In genomic region chr13:33276581-33276980, GRCh38 we compare ENCODE assay signal across 15 cellular contexts. TPM values are rescaled to one million over a fixed set of nuclear protein-coding genes. Genes with fewer than 3 reads are reported as not detected.
DNase-seq lines count a peak whose midpoint lies in the region; FAIRE-seq and TF ChIP-seq lines count a peak whose summit lies in the region.
"Had no signal": no experiment of that assay in that cellular context is flagged by ENCODE, and none has a peak within 500 bp of the region (broad histone marks: within the 10 kb centered on the region; RNA-seq: fewer than 3 reads in every experiment).

No MANE protein-coding gene starts in this region.

- H3K4me3 ChIP-seq in adipocyte (ENCODE audit: low read length) (peak overlapping the region; percentile 37), endothelial cell of umbilical vein (replicated peaks in 1 of 3; ENCODE audit: insufficient read depth in 1 of 3, low read depth in 1 of 3, low read length in 3 of 3) (no peak overlapping the region), mesenchymal stem cell (ENCODE audit: insufficient read depth in 1 of 2, low read depth in 1 of 2, low read length in 2 of 2) (no peak overlapping the region), subcutaneous abdominal adipose tissue (ENCODE audit: low read depth in 1 of 5, low read length in 5 of 5) (no peak overlapping the region)
- H3K4me3 ChIP-seq: BLaER1 had no signal

- no peak for TF ChIP-seq CTCF in endothelial cell of umbilical vein (IDR thresholded peaks at IDR 0.05; ENCODE audit: extremely low read depth in 1 of 2, insufficient read depth in 1 of 2, low read depth in 1 of 2, low read length in 2 of 2)

- no peak overlapping the region for H2AK5ac ChIP-seq in mesenchymal stem cell (ENCODE audit: low read length, severe bottlenecking)

- CTCF ChIA-PET in endothelial cell of umbilical vein (lab: Charles Lee), result interaction anchor here (1.0 to 1.5 kb wide), 3 partner anchors 8 to 17 kb away, joined by 3 to 4 read pairs (median 4); no protein-coding TSS in a partner anchor

- H3K9ac ChIP-seq in adipocyte (ENCODE audit: low read length) (no peak overlapping the region), endothelial cell of umbilical vein (replicated peaks; ENCODE audit: extremely low read depth, insufficient read depth, low read length) (no peak overlapping the region), mesenchymal stem cell (ENCODE audit: low read length) (no peak overlapping the region), subcutaneous abdominal adipose tissue (ENCODE audit: low read length in 5 of 5) (no peak overlapping the region)
- H3K9ac ChIP-seq: BLaER1 had no signal

- H2AFZ ChIP-seq in endothelial cell of umbilical vein (ENCODE audit: low read depth, low read length), result no peak overlapping the region
- no peak overlapping the region for H2AFZ ChIP-seq in mesenchymal stem cell (ENCODE audit: low read depth, low read length)

- H4K91ac ChIP-seq in mesenchymal stem cell (ENCODE audit: low read length), result no peak overlapping the region

- peaks cover 3% of the 10 kb centered on the region for H3K79me1 ChIP-seq in mesenchymal stem cell (replicated peaks; ENCODE audit: low read length, poor library complexity, severe bottlenecking)

- H3K14ac ChIP-seq in mesenchymal stem cell (ENCODE audit: low read length in 2 of 2), result no peak overlapping the region

- dilution Hi-C loops in endothelial cell of umbilical vein (cut with MboI; ENCODE audit: extremely low pct_ligation_motif_present, low sequenced_read_pairs), result no loop called here

- no peak overlapping the region for H2BK5ac ChIP-seq in mesenchymal stem cell (ENCODE audit: low read depth, low read length, poor library complexity, severe bottlenecking)

- no peak overlapping the region for H3K23ac ChIP-seq in mesenchymal stem cell (ENCODE audit: low read length in 2 of 2)

- H3K4ac ChIP-seq in mesenchymal stem cell (ENCODE audit: low read depth in 1 of 2, low read length in 2 of 2), result no peak overlapping the region

- no peak for TF ChIP-seq POLR2A in endothelial cell of umbilical vein (IDR thresholded peaks at IDR 0.05; ENCODE audit: low read depth, low read length)

- H3K9me3 ChIP-seq in adipocyte (ENCODE audit: control insufficient read depth, low read length) (no peaks in the 10 kb centered on the region), endothelial cell of umbilical vein (replicated peaks; ENCODE audit: control insufficient read depth, insufficient read depth, low read length) (no peaks in the 10 kb centered on the region), mesenchymal stem cell (ENCODE audit: control insufficient read depth, low read length) (no peaks in the 10 kb centered on the region), subcutaneous abdominal adipose tissue (ENCODE audit: control insufficient read depth in 5 of 5, low read length in 5 of 5) (no peaks in the 10 kb centered on the region)
- H3K9me3 ChIP-seq: BLaER1, neutrophil had no signal

- H3K9me1 ChIP-seq in endothelial cell of umbilical vein (replicated peaks; ENCODE audit: control insufficient read depth, extremely low read depth, insufficient read depth, low read length), result no peaks in the 10 kb centered on the region

- POLR2A ChIA-PET in endothelial cell of umbilical vein (lab: Charles Lee), result interaction anchor here (1.2 kb wide), 1 partner anchor 9 kb away, joined by 3 read pairs; the partner anchor contains the start of gene STARD13

- intact Hi-C loops in endothelial cell of umbilical vein (cut with micrococcal nuclease), result no loop called here

- H2BK15ac ChIP-seq in mesenchymal stem cell (ENCODE audit: low read depth, poor library complexity, severe bottlenecking), result no peak overlapping the region

- H3K27ac ChIP-seq in endothelial cell of umbilical vein (ENCODE audit: insufficient read depth, low read depth, low read length), result no peak overlapping the region
- peak overlapping the region; percentile 41 for H3K27ac ChIP-seq in mesenchymal stem cell (ENCODE audit: low read length, poor library complexity, severe bottlenecking)
- peak overlapping the region; percentile 98 for H3K27ac ChIP-seq in subcutaneous abdominal adipose tissue (ENCODE audit: low read depth, low read length)
- H3K27ac ChIP-seq: BLaER1, neutrophil had no signal

- no peak overlapping the region for H2BK120ac ChIP-seq in mesenchymal stem cell (ENCODE audit: low read depth, low read length)

- no peak overlapping the region for H3K18ac ChIP-seq in mesenchymal stem cell (ENCODE audit: low read depth in 1 of 2, low read length in 2 of 2)

- no peak for DNase-seq in adipocyte (ENCODE audit: low read depth)
- peak; percentile 71 for DNase-seq in endothelial cell of umbilical vein (ENCODE audit: low read depth, low spot score)
- no peak for DNase-seq in mesenchymal stem cell
- DNase-seq in activated CD4-positive, alpha-beta T cell treated with anti-CD3 and anti-CD28 coated beads, Interleukin-2, amount 50 U/mL, for 48 hours, result no peak
- no peak for DNase-seq in NCI-H748 (lab: John Stamatoyannopoulos, UW; ENCODE audit: unreplicated experiment)
- no peak for DNase-seq in DMS 273 (lab: John Stamatoyannopoulos, UW; ENCODE audit: unreplicated experiment)
- no peak for DNase-seq in NCI-H2081 (lab: John Stamatoyannopoulos, UW)
- DNase-seq: activated gamma-delta T cell, NCI-H1048 had no signal

- FAIRE-seq in endothelial cell of umbilical vein (lab: Jason Lieb, UNC), result no peak
- FAIRE-seq: bronchial epithelial cell, endometrium had no signal

- no peaks in the 10 kb centered on the region for H3K27me3 ChIP-seq in adipocyte (replicated peaks; ENCODE audit: control insufficient read depth, insufficient read depth, low read length)
- H3K27me3 ChIP-seq in endothelial cell of umbilical vein (ENCODE audit: control insufficient read depth in 2 of 2, insufficient read depth in 2 of 2, low read length in 2 of 2), result no peaks in the 10 kb centered on the region
- no peaks in the 10 kb centered on the region for H3K27me3 ChIP-seq in mesenchymal stem cell (ENCODE audit: control insufficient read depth in 1 of 2, insufficient read depth in 1 of 2, low read length in 2 of 2)
- H3K27me3 ChIP-seq in subcutaneous abdominal adipose tissue (ENCODE audit: control insufficient read depth in 5 of 5, insufficient read depth in 4 of 5, low read length in 5 of 5), result no peaks in the 10 kb centered on the region
- H3K27me3 ChIP-seq: BLaER1, neutrophil had no signal

- peaks cover 99% of the 10 kb centered on the region for H3K79me2 ChIP-seq in endothelial cell of umbilical vein (ENCODE audit: control insufficient read depth, insufficient read depth, low read length)

- H2BK12ac ChIP-seq in mesenchymal stem cell (ENCODE audit: low read length in 2 of 2), result no peak overlapping the region

- H3K4me2 ChIP-seq in endothelial cell of umbilical vein (ENCODE audit: insufficient read depth, low read length) (no peak overlapping the region), mesenchymal stem cell (ENCODE audit: low read length, poor library complexity, severe bottlenecking) (no peak overlapping the region)
- H3K4me2 ChIP-seq: BLaER1 had no signal

- H3K36me3 ChIP-seq in adipocyte (ENCODE audit: control insufficient read depth, insufficient read depth, low read length, severe bottlenecking) (no peaks in the 10 kb centered on the region), endothelial cell of umbilical vein (ENCODE audit: control insufficient read depth in 2 of 2, extremely low read depth in 1 of 2, insufficient read depth in 2 of 2, low read length in 2 of 2) (peaks cover 0 to 17% of the 10 kb centered on the region in 2 experiments), mesenchymal stem cell (ENCODE audit: control insufficient read depth in 1 of 2, insufficient read depth in 2 of 2, low read depth in 1 of 2, low read length in 2 of 2) (peaks cover 0 to 3% of the 10 kb centered on the region in 2 experiments), subcutaneous abdominal adipose tissue (ENCODE audit: control insufficient read depth in 5 of 5, insufficient read depth in 5 of 5, low read length in 5 of 5) (no peaks in the 10 kb centered on the region)
- H3K36me3 ChIP-seq: BLaER1, neutrophil had no signal

- no TSS peak for BruUV-seq in endothelial cell of umbilical vein (replicated peaks; lab: Mats Ljungman, UMichigan)

- H3K4me1 ChIP-seq in adipocyte (ENCODE audit: control insufficient read depth, insufficient read depth, low read length), result peaks cover 79% of the 10 kb centered on the region
- peaks cover 41% of the 10 kb centered on the region for H3K4me1 ChIP-seq in endothelial cell of umbilical vein (ENCODE audit: control insufficient read depth, extremely low read depth, insufficient read depth, low read length)
- H3K4me1 ChIP-seq in mesenchymal stem cell (ENCODE audit: control insufficient read depth, insufficient read depth, low read depth, low read length), result peaks cover 6% of the 10 kb centered on the region
- H3K4me1 ChIP-seq in subcutaneous abdominal adipose tissue (ENCODE audit: control insufficient read depth in 5 of 5, insufficient read depth in 5 of 5, low read length in 5 of 5), result peaks cover 4 to 67% (median 54%) of the 10 kb centered on the region in 5 donors
- H3K4me1 ChIP-seq: BLaER1 had no signal

- no peak overlapping the region for H4K8ac ChIP-seq in mesenchymal stem cell (ENCODE audit: low read length)

- 57% methylated on average over 2 of the region's 2 CpGs for WGBS in mesenchymal stem cell

- H4K20me1 ChIP-seq in endothelial cell of umbilical vein (replicated peaks; ENCODE audit: control insufficient read depth, extremely low read depth, insufficient read depth, low read length), result no peaks in the 10 kb centered on the region
- H4K20me1 ChIP-seq: BLaER1 had no signal

TF ChIP-seq in endothelial cell of umbilical vein, 7 proteins besides CTCF, POLR2A, EP300 and RAD21 (continues in another document):
- TF ChIP-seq EZH2 (IDR thresholded peaks at IDR 0.05; ENCODE audit: borderline replicate concordance, low read depth, low read length, severe bottlenecking) (no peak), JUN (IDR thresholded peaks at IDR 0.05; ENCODE audit: borderline replicate concordance, insufficient read depth, insufficient read length, low read depth) (no peak), GATA2 (IDR thresholded peaks at IDR 0.05; ENCODE audit: insufficient read depth, insufficient read length, low read depth, low read length) (no peak)
- TF ChIP-seq, protein P1, sequence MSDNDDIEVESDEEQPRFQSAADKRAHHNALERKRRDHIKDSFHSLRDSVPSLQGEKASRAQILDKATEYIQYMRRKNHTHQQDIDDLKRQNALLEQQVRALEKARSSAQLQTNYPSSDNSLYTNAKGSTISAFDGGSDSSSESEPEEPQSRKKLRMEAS (IDR thresholded peaks at IDR 0.05; ENCODE audit: insufficient read depth, insufficient read length), result no peak

RNA-seq across cellular contexts. Expression of gene STARD13, which starts 9.0 kb away (rescaled TPM):
- total RNA-seq in endothelial cell of umbilical vein, result 41.1 and 47.7 TPM in 2 replicates
- polyA plus RNA-seq in endothelial cell of umbilical vein, result 8.0 and 11.0 TPM in 2 replicates
- polyA plus RNA-seq in endothelial cell of umbilical vein (2011; cell fraction: cytosol; rRNA removed), result 13.2 and 15.3 TPM in 2 replicates
- polyA plus RNA-seq in endothelial cell of umbilical vein (2011; cell fraction: nucleus; rRNA removed), result 59.5 and 61.4 TPM in 2 replicates
- 22.6 and 22.8 TPM in 2 replicates for polyA plus RNA-seq in endothelial cell of umbilical vein (2012)
- polyA minus RNA-seq in endothelial cell of umbilical vein, result 107 and 123 TPM in 2 replicates
- 2.3 TPM for polyA minus RNA-seq in endothelial cell of umbilical vein (2011; cell fraction: cytosol; rRNA and poly(A)+ RNA removed)
- polyA minus RNA-seq in endothelial cell of umbilical vein (2011; cell fraction: nucleus; rRNA and poly(A)+ RNA removed), result 324 and 411 TPM in 2 replicates
- 16.1 TPM for polyA plus RNA-seq in mesenchymal stem cell (2013, experiment 1 of 2)
- polyA plus RNA-seq in mesenchymal stem cell (2013, experiment 2 of 2), result 14.5 TPM
- polyA plus RNA-seq: IgD-negative memory B cell had no signal
